13 cellular contexts compared by ENCODE assay signal in the genomic region with DNA sequence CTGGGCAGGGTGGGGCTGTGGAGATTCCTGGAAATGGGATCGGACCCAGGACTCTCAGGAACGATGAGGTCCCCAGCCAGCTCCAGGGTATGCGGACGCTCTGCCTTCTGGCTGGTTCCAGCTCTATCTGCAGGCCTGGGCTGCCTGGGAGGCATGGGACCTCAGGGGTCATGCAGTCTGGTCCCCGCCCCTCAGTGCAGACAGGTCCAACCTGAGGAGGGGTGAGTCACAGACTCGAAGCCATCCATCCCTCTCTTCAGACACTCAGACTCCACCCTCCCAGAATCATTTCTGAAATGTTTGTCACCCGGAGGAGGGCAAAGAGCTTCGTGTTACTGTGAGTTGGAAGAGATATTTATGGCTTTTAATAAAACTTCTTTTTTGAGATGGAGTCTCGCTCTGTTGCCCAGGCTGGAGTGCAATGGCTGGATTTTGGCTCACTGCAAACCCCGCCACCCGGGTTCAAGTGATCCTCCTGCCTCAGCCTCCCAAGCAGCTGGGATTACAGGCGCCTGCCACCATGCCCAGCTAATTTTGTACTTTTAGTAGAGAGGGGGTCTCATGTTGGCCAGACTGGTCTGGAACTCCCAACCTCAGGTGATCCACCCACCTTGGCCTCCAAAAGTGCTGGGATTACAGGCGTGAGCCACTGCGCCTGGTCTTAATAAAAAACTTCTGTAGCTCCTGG. TPM values are rescaled to one million over a fixed set of nuclear protein-coding genes. Genes with fewer than 3 reads are reported as not detected.
DNase-seq lines count a peak whose midpoint lies in the region; FAIRE-seq and TF ChIP-seq lines count a peak whose summit lies in the region.
"Had no signal": no experiment of that assay in that cellular context is flagged by ENCODE, and none has a peak within 500 bp of the region (broad histone marks: within the 10 kb centered on the region; RNA-seq: fewer than 3 reads in every experiment).

No MANE protein-coding gene starts in this region.

- peak overlapping the region in 14 of 21 experiments; percentile 11 to 84 (median 51) for H3K27ac ChIP-seq in skin epidermis
- H3K27ac ChIP-seq: WERI-Rb-1 had no signal

- H3K36me3 ChIP-seq in BE2C = no peaks in the 10 kb centered on the region
- H3K36me3 ChIP-seq: WERI-Rb-1 had no signal

- H3K9me3 ChIP-seq in BE2C = no peaks in the 10 kb centered on the region

- H3K27me3 ChIP-seq in BE2C = no peaks in the 10 kb centered on the region

- H3K4me3 ChIP-seq in fibroblast of pulmonary artery (replicated peaks; ENCODE audit: low read depth, low read length) = no peak overlapping the region
- H3K4me3 ChIP-seq in skin epidermis = no peak overlapping the region
- H3K4me3 ChIP-seq in BE2C (ENCODE audit: low read depth, low read length) = no peak overlapping the region

- FAIRE-seq in RCC 7860 (lab: Jason Lieb, UNC) = peak; percentile 63

- H3K4me1 ChIP-seq in BE2C = no peaks in the 10 kb centered on the region

- no peak for TF ChIP-seq CTCF in fibroblast of pulmonary artery (IDR thresholded peaks at IDR 0.05; ENCODE audit: low read length, missing control alignments)
- TF ChIP-seq CTCF in BE2C (IDR thresholded peaks at IDR 0.05; ENCODE audit: low read depth, low read length) = no peak

- DNase-seq in ELF-1 (ENCODE audit: low read depth, low spot score) (peak; percentile 39), RCC 7860 (ENCODE audit: low spot score) (peak; percentile 54), fibroblast of pulmonary artery (ENCODE audit: low read depth) (peak; percentile 23), BE2C (no peak), hypothalamus (lab: John Stamatoyannopoulos, UW) (no peak), NCI-H1436 treated with DMSO at 0.1 percent for 48 hours (lab: John Stamatoyannopoulos, UW) (no peak), NCI-H1930 (lab: John Stamatoyannopoulos, UW) (no peak)
- DNase-seq: activated T-cell treated with anti-CD3 and anti-CD28 coated beads, Interleukin-2, amount 50 U/mL, for 24 hours; CD4-positive, alpha-beta T cell; naive B cell; NCI-H446; WERI-Rb-1 had no signal

RNA-seq across cellular contexts. Expression of gene MYOM3, which starts 5.9 kb away (rescaled TPM):
- polyA plus RNA-seq in BE2C (2012; ENCODE audit: insufficient read depth, insufficient read length, low read depth) = not detected

RNA-seq across cellular contexts. Expression of gene IL22RA1, which starts 25.1 kb away (rescaled TPM):
- not detected for polyA plus RNA-seq in BE2C (2012; ENCODE audit: insufficient read depth, insufficient read length, low read depth)

Comparison
In these comparisons a context has a peak if more than half of its experiments do, and no peak if none do; other contexts are left out.
1. DNase-seq: peak in ELF-1 (single experiment), RCC 7860 (single experiment) and fibroblast of pulmonary artery (single experiment); none in BE2C (single experiment), hypothalamus (0 of 51), NCI-H1436 treated with DMSO at 0.1 percent for 48 hours (single experiment) and NCI-H1930 (0 of 2).